In genomic region chr9:1100945-1101344, GRCh38 we compare ENCODE assay signal across 8 cellular contexts. TPM values are rescaled to one million over a fixed set of nuclear protein-coding genes. Genes with fewer than 3 reads are reported as not detected.
DNase-seq lines count a peak whose midpoint lies in the region; ATAC-seq and TF ChIP-seq lines count a peak whose summit lies in the region.

No MANE protein-coding gene starts in this region.

- ATAC-seq in mucosa of descending colon: peak; percentile 90
- ATAC-seq in HG02623 (IDR thresholded peaks at IDR 0.05; ENCODE audit: unreplicated experiment): no peak
- ATAC-seq in activated T-helper 17 cell treated with anti-CD3 and anti-CD28 coated beads, Interleukin-2, amount 50 U/mL, for 72 hours (replicated peaks): no peak

- no peak overlapping the region for H3K4me3 ChIP-seq in mucosa of descending colon

- DNase-seq in D341Med (ENCODE audit: low spot score) (peak; percentile 58), LHCN-M2 (ENCODE audit: low read depth) (peak; percentile 13), chondrocyte (ENCODE audit: low spot score) (no peak), mucosa of descending colon (peak; percentile 43 to 66 (median 59)), NCI-H146 treated with DMSO at 0.1 percent for 48 hours (lab: John Stamatoyannopoulos, UW; ENCODE audit: unreplicated experiment) (no peak), GDM1 (lab: John Stamatoyannopoulos, UW) (no peak)

- H3K4me1 Mint-ChIP-seq in chondrocyte (ENCODE audit: low read depth): no peaks in the 10 kb centered on the region
- H3K4me1 Mint-ChIP-seq in activated T-helper 17 cell treated with anti-CD3 and anti-CD28 coated beads, Interleukin-2, amount 50 U/mL, for 72 hours: no peaks in the 10 kb centered on the region

- H3K27ac Mint-ChIP-seq in chondrocyte (ENCODE audit: unreplicated experiment): no peak overlapping the region
- H3K27ac Mint-ChIP-seq in activated T-helper 17 cell treated with anti-CD3 and anti-CD28 coated beads, Interleukin-2, amount 50 U/mL, for 72 hours: no peak overlapping the region

- H3K9me3 Mint-ChIP-seq in chondrocyte (ENCODE audit: low read depth): peaks cover 13% of the 10 kb centered on the region
- H3K9me3 Mint-ChIP-seq in activated T-helper 17 cell treated with anti-CD3 and anti-CD28 coated beads, Interleukin-2, amount 50 U/mL, for 72 hours: no peaks in the 10 kb centered on the region

- H3K36me3 Mint-ChIP-seq in chondrocyte (ENCODE audit: low read depth): no peaks in the 10 kb centered on the region
- no peaks in the 10 kb centered on the region for H3K36me3 Mint-ChIP-seq in activated T-helper 17 cell treated with anti-CD3 and anti-CD28 coated beads, Interleukin-2, amount 50 U/mL, for 72 hours (ENCODE audit: low read depth)

- intact Hi-C loops in mucosa of descending colon (cut with DNase I, micrococcal nuclease): no loop called here

- no peaks in the 10 kb centered on the region for H3K36me3 ChIP-seq in mucosa of descending colon (ENCODE audit: low read depth)

- H3K9me3 ChIP-seq in mucosa of descending colon: no peaks in the 10 kb centered on the region

- TF ChIP-seq CTCF in chondrocyte (IDR thresholded peaks at IDR 0.05) (peak; percentile 66), mucosa of descending colon (IDR thresholded peaks at IDR 0.05) (peak; percentile 35)

- no peaks in the 10 kb centered on the region for H3K4me1 ChIP-seq in mucosa of descending colon (ENCODE audit: low read depth)

- H3K4me3 Mint-ChIP-seq in chondrocyte (ENCODE audit: unreplicated experiment): no peak overlapping the region
- no peak overlapping the region for H3K4me3 Mint-ChIP-seq in activated T-helper 17 cell treated with anti-CD3 and anti-CD28 coated beads, Interleukin-2, amount 50 U/mL, for 72 hours

- H3K27me3 Mint-ChIP-seq in chondrocyte (ENCODE audit: low read depth): peaks cover 14% of the 10 kb centered on the region
- peaks cover 35% of the 10 kb centered on the region for H3K27me3 Mint-ChIP-seq in activated T-helper 17 cell treated with anti-CD3 and anti-CD28 coated beads, Interleukin-2, amount 50 U/mL, for 72 hours

RNA-seq across cellular contexts. Expression of gene DMRT2, which starts 50.8 kb away (rescaled TPM):
- total RNA-seq in LHCN-M2 (2014; rRNA removed) (0.06 TPM in 1 of 2 replicates, not detected in the other), chondrocyte (not detected in 3 replicates), mucosa of descending colon (10 to 100 TPM in 1 of 3 donors, 1 to 10 TPM in 2; 1.5 to 10.2 (median 3.1) TPM)
- polyA plus RNA-seq in LHCN-M2 (2012): not detected
- not detected for total RNA-seq in activated T-helper 17 cell treated with anti-CD3 and anti-CD28 coated beads, Interleukin-2, amount 50 U/mL, for 72 hours

Comparison
In these comparisons a context has a peak if more than half of its experiments do, and no peak if none do; other contexts are left out.
1. DNase-seq: peak in D341Med (single experiment), LHCN-M2 (single experiment) and mucosa of descending colon (3 of 3); none in chondrocyte (single experiment), NCI-H146 treated with DMSO at 0.1 percent for 48 hours (single experiment) and GDM1 (single experiment).